ENCODE assay signal across 8 cellular contexts in the genomic region with DNA sequence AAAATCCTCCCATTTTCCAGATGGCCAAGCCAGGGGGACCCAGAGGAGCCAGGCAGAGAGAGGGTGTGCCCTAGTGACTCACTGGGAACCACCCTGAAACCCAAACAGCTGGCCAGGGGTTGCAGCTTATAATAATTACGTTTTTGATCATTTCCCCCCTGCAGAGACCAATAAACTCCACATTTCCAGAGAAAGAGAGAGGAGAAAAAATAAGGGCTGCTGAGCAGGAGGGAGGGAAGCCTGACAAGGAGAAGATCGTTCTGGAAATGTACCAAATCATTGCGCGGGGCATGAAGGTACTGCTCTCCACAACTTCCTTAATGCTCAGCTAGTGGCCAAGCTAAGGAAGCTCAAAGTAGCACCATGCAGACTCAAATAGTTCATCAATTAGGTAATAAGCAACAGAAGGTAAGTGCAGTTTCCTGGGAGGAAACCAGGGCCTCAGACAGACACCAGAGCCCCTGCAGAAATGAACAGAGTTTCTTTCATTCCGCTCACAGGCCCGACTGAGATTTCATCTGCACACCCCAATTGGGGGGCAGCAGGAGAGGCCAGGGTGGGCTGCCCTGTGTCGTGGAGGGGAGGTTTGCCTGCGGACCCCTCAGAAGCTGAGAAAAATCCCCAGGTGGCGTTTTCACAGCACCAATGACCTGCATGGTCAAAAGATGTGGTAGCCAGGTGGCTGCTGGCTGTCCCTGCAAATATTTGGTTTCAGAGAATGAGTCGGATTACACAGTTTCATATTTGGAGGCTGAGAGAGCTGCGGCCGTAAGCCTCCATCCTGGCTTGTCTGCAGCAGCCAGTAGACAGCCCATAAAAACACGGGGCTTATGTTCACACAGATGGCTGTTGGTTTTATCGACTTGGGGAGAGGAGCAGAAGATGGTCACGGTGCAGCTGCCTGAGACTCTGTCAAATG.
DNase-seq lines count a peak whose midpoint lies in the region; ATAC-seq and TF ChIP-seq lines count a peak whose summit lies in the region.

No MANE protein-coding gene starts in this region.

- no peaks in the 10 kb centered on the region for H3K36me3 ChIP-seq in right lobe of liver
- H3K36me3 ChIP-seq in mucosa of descending colon (ENCODE audit: low read depth): no peaks in the 10 kb centered on the region

- H3K27ac ChIP-seq in RWPE1: no peak overlapping the region
- H3K27ac ChIP-seq in right lobe of liver: no peak overlapping the region

- intact Hi-C loops in right lobe of liver (cut with DNase I) (no loop called here), mucosa of descending colon (cut with DNase I, micrococcal nuclease) (loop anchor here in 1 of 2 donors (10.0 kb wide), 1 partner anchor 252 kb away; a partner anchor contains a TSS)

- H3K27me3 ChIP-seq in right lobe of liver: no peaks in the 10 kb centered on the region

- CTCF ChIA-PET in RWPE1 (lab: Yijun Ruan, JAX): interaction anchor here (0.6 to 1.0 kb wide), 6 partner anchors 9 to 1026 kb away, joined by 3 to 5 read pairs (median 4); no protein-coding TSS in a partner anchor

- POLR2A ChIA-PET in RWPE1 (lab: Yijun Ruan, JAX; ENCODE audit: low non-redundant PET): no interaction called here

- H3K9me3 ChIP-seq in right lobe of liver: no peaks in the 10 kb centered on the region
- H3K9me3 ChIP-seq in mucosa of descending colon: no peaks in the 10 kb centered on the region

- no peak for TF ChIP-seq CTCF in RWPE1 (conservative IDR thresholded peaks at IDR 0.05; ENCODE audit: low read depth)
- no peak for TF ChIP-seq CTCF in right lobe of liver (IDR thresholded peaks at IDR 0.05)
- no peak for TF ChIP-seq CTCF in mucosa of descending colon (IDR thresholded peaks at IDR 0.05)

- H3K4me3 ChIP-seq in right lobe of liver (no peak overlapping the region), mucosa of descending colon (no peak overlapping the region)

- WGBS in right lobe of liver (ENCODE audit: insufficient coverage, low coverage, low lambda C conversion rate, missing lambda C conversion rate): 51% methylated on average over 12 of the region's 15 CpGs

- TF ChIP-seq POLR2A in right lobe of liver (IDR thresholded peaks at IDR 0.05): no peak

- DNase-seq in SIG-M5 treated with dmso at 0.1 percent for 504 hours (lab: John Stamatoyannopoulos, UW; ENCODE audit: unreplicated experiment) (peak; percentile 54), iris pigment epithelial cell (ENCODE audit: low read depth) (peak; percentile 45), RWPE1 (ENCODE audit: low spot score) (no peak), right lobe of liver (no peak), mucosa of descending colon (no peak)

- H3K4me1 ChIP-seq in right lobe of liver (peaks cover 0 to 7% (median 2%) of the 10 kb centered on the region in 4 donors), mucosa of descending colon (ENCODE audit: low read depth) (peaks cover 10% of the 10 kb centered on the region)

- peak; percentile 37 for ATAC-seq in GM18508 (IDR thresholded peaks at IDR 0.05; ENCODE audit: insufficient read depth, unreplicated experiment)
- ATAC-seq in HG02798 (IDR thresholded peaks at IDR 0.05; ENCODE audit: poor library complexity, unreplicated experiment): peak; percentile 40
- ATAC-seq in HG03280 (IDR thresholded peaks at IDR 0.05; ENCODE audit: unreplicated experiment): no peak
- no peak for ATAC-seq in right lobe of liver
- ATAC-seq in mucosa of descending colon: no peak

Comparison
In these comparisons a context has a peak if more than half of its experiments do, and no peak if none do; other contexts are left out.
1. ATAC-seq: peak in GM18508 (single experiment) and HG02798 (single experiment); none in HG03280 (single experiment), right lobe of liver (0 of 4) and mucosa of descending colon (single experiment).
2. DNase-seq: peak in SIG-M5 treated with dmso at 0.1 percent for 504 hours (single experiment) and iris pigment epithelial cell (single experiment); none in RWPE1 (single experiment), right lobe of liver (0 of 3) and mucosa of descending colon (0 of 3).